ENCODE assay signal across 10 cellular contexts in the genomic region with DNA sequence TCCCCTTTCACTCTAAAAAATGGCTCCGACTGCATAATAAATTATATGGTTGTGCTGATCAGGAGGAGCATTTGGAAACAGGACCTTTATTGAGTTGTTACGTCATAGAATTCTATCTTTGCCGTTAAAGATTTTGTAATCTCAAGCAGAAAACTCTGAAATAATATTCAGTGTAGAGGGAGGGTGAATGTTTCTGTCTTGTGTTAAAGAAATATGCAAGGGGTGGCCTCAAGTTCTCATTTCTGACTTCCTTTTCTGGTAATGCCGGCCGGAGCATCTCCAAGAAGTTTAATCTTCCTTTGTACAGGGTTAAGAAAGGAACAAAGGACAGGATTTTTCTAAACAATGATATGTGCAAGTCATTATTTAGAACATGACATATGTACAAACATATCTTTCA.
DNase-seq lines count a peak whose midpoint lies in the region; ATAC-seq and TF ChIP-seq lines count a peak whose summit lies in the region.
"Had no signal": no experiment of that assay in that cellular context is flagged by ENCODE, and none has a peak within 500 bp of the region (broad histone marks: within the 10 kb centered on the region; RNA-seq: fewer than 3 reads in every experiment).

No MANE protein-coding gene starts in this region.

- H3K4me3 ChIP-seq in SJCRH30: no peak overlapping the region
- H3K4me3 ChIP-seq: colonic mucosa, lung had no signal

- DNase-seq in NOMO-1 treated with dmso at 0.1 percent for 144 hours (lab: John Stamatoyannopoulos, UW; ENCODE audit: unreplicated experiment): peak; percentile 77
- DNase-seq in epithelial cell of prostate (ENCODE audit: low read depth, low spot score): no peak
- DNase-seq in progenitor cell of endocrine pancreas (ENCODE audit: low spot score, unreplicated experiment): no peak
- DNase-seq in SJCRH30: no peak
- no peak for DNase-seq in DMS79 treated with DMSO at 0.1 percent for 48 hours (lab: John Stamatoyannopoulos, UW)
- DNase-seq in superior temporal gyrus (ENCODE audit: extremely low spot score): no peak

- H3K27ac Mint-ChIP-seq in progenitor cell of endocrine pancreas: peak overlapping the region; percentile 1

- H3K9me3 Mint-ChIP-seq in progenitor cell of endocrine pancreas (ENCODE audit: low read depth): no peaks in the 10 kb centered on the region

- no peaks in the 10 kb centered on the region for H3K36me3 Mint-ChIP-seq in progenitor cell of endocrine pancreas (ENCODE audit: insufficient read depth)

- H3K4me1 Mint-ChIP-seq in progenitor cell of endocrine pancreas (ENCODE audit: low read depth): peaks cover 18% of the 10 kb centered on the region

- H3K4me3 Mint-ChIP-seq in progenitor cell of endocrine pancreas (ENCODE audit: low read depth): no peak overlapping the region

- ATAC-seq in GM19395 (IDR thresholded peaks at IDR 0.05; ENCODE audit: unreplicated experiment): peak; percentile 13
- no peak for ATAC-seq in HG03342 (IDR thresholded peaks at IDR 0.05; ENCODE audit: unreplicated experiment)

- peaks cover 23% of the 10 kb centered on the region for H3K4me1 ChIP-seq in SJCRH30

- H3K27ac ChIP-seq in epithelial cell of prostate: peak overlapping the region; percentile 89
- H3K27ac ChIP-seq in SJCRH30: no peak overlapping the region
- H3K27ac ChIP-seq: colonic mucosa had no signal

- H3K9me3 ChIP-seq in SJCRH30 (replicated peaks): no peaks in the 10 kb centered on the region
- H3K9me3 ChIP-seq: colonic mucosa had no signal

- no peak for TF ChIP-seq CTCF in progenitor cell of endocrine pancreas (IDR thresholded peaks at IDR 0.05; ENCODE audit: unreplicated experiment)

- no peaks in the 10 kb centered on the region for H3K27me3 ChIP-seq in SJCRH30
- H3K27me3 ChIP-seq: colonic mucosa had no signal

- H3K27me3 Mint-ChIP-seq in progenitor cell of endocrine pancreas: no peaks in the 10 kb centered on the region

- H3K36me3 ChIP-seq in SJCRH30: no peaks in the 10 kb centered on the region
- H3K36me3 ChIP-seq: colonic mucosa had no signal
